ENCODE assay signal across 8 cellular contexts in genomic region chr9:109244179-109245132, GRCh38.
DNase-seq lines count a peak whose midpoint lies in the region; ATAC-seq, FAIRE-seq and TF ChIP-seq lines count a peak whose summit lies in the region.

No MANE protein-coding gene starts in this region.

- H3K9me3 ChIP-seq in ovary (no peaks in the 10 kb centered on the region), transverse colon (no peaks in the 10 kb centered on the region)

- no peak overlapping the region for H3K4me3 Mint-ChIP-seq in Calu3 (ENCODE audit: low read depth, unreplicated experiment)
- no peak overlapping the region for H3K4me3 Mint-ChIP-seq in activated T-helper 2 cell treated with anti-CD3 and anti-CD28 coated beads, Interferon-gamma antibody, Interleukin-2, Interleukin-4, amounts not matched to agents 10 μg/mL and 5 μg/mL and 100 μg/mL, durations not matched to agents 14 hours and 24 hours and 36 hours (ENCODE audit: low read depth)

- TF ChIP-seq CTCF in Calu3 (IDR thresholded peaks at IDR 0.05; ENCODE audit: unreplicated experiment), result peak; percentile 86
- TF ChIP-seq CTCF in ovary (IDR thresholded peaks at IDR 0.05), result peak; percentile 73 to 78 (median 77)
- peak; percentile 88 to 94 (median 92) for TF ChIP-seq CTCF in transverse colon (IDR thresholded peaks at IDR 0.05)

- peak; percentile 84 for ATAC-seq in GM21423 (IDR thresholded peaks at IDR 0.05; ENCODE audit: unreplicated experiment)

- WGBS in ovary, 3 donors, result 13 to 21% (median 16%) methylated on average over 9 of the region's 9 CpGs
- WGBS in transverse colon (ENCODE audit: low coverage in 1 of 2), 2 donors, result 28 to 86% methylated on average over 1 to 9 of the region's 9 CpGs

- no peaks in the 10 kb centered on the region for H3K36me3 ChIP-seq in ovary
- H3K36me3 ChIP-seq in transverse colon, result no peaks in the 10 kb centered on the region

- in situ Hi-C loops in KBM-7 (cut with MboI; ENCODE audit: low pct_unique_long_range_greater_than_20kb, low sequenced_read_pairs) (no loop called here), transverse colon (cut with MboI; ENCODE audit: low pct_ligation_motif_present in 1 of 4, low pct_unique_long_range_greater_than_20kb in 1 of 4, low sequenced_read_pairs in 3 of 4) (loop anchor here in 3 of 4 donors (5.0 to 10.0 kb wide), 3 partner anchors 73 to 80 kb away; partner anchors contain the start of gene EPB41L4B (in 2 of the 3))

- intact Hi-C loops in Calu3 (cut with micrococcal nuclease; ENCODE audit: unreplicated experiment), result loop anchor here (2.0 to 10.0 kb wide), 3 partner anchors 76 to 158 kb away; partner anchors contain the start of gene EPB41L4B
- intact Hi-C loops in activated T-helper 2 cell treated with anti-CD3 and anti-CD28 coated beads, Interferon-gamma antibody, Interleukin-2, Interleukin-4, amounts not matched to agents 10 μg/mL and 5 μg/mL and 100 μg/mL, durations not matched to agents 14 hours and 24 hours and 36 hours (cut with micrococcal nuclease), result loop anchor here (1.0 to 5.0 kb wide), 5 partner anchors 77 to 273 kb away; partner anchors contain the start of gene EPB41L4B
- intact Hi-C loops in ovary (cut with DNase I), result loop anchor here in 2 of 4 donors (5.0 to 10.0 kb wide), 2 partner anchors 73 to 80 kb away; partner anchors contain the start of gene EPB41L4B (in 1 of the 2)
- intact Hi-C loops in transverse colon (cut with DNase I; ENCODE audit: low total_unique reads), result loop anchor here (1.0 kb wide), 1 partner anchor 77 kb away; the partner anchor contains the start of gene EPB41L4B

- H3K4me1 ChIP-seq in ovary (ENCODE audit: insufficient read depth), result peaks cover 7% of the 10 kb centered on the region
- peaks cover 0 to 6% (median 0%) of the 10 kb centered on the region in 4 donors for H3K4me1 ChIP-seq in transverse colon

- H3K4me1 Mint-ChIP-seq in Calu3 (ENCODE audit: low read depth, unreplicated experiment), result no peaks in the 10 kb centered on the region
- H3K4me1 Mint-ChIP-seq in activated T-helper 2 cell treated with anti-CD3 and anti-CD28 coated beads, Interferon-gamma antibody, Interleukin-2, Interleukin-4, amounts not matched to agents 10 μg/mL and 5 μg/mL and 100 μg/mL, durations not matched to agents 14 hours and 24 hours and 36 hours (ENCODE audit: low read depth), result no peaks in the 10 kb centered on the region

- DNase-seq in Calu3, result peak; percentile 66
- peak; percentile 71 for DNase-seq in KBM-7
- DNase-seq in RKO (ENCODE audit: low spot score), result peak; percentile 72
- DNase-seq in activated T-helper 2 cell treated with anti-CD3 and anti-CD28 coated beads, Interferon-gamma antibody, Interleukin-2, Interleukin-4, amounts not matched to agents 10 μg/mL and 5 μg/mL and 100 μg/mL, durations not matched to agents 14 hours and 24 hours and 36 hours (ENCODE audit: low spot score), result peak; percentile 50
- DNase-seq in frontal cortex (ENCODE audit: low spot score in 2 of 2), result peak; percentile 9 to 44
- peak; percentile 74 to 86 (median 83) for DNase-seq in ovary
- DNase-seq in transverse colon, result peak; percentile 78

- TF ChIP-seq POLR2A in ovary (IDR thresholded peaks at IDR 0.05) (no peak), transverse colon (IDR thresholded peaks at IDR 0.05) (no peak)

- TF ChIP-seq EP300 in ovary (IDR thresholded peaks at IDR 0.05) (no peak), transverse colon (IDR thresholded peaks at IDR 0.05; ENCODE audit: low read depth) (no peak)

- H3K4me3 ChIP-seq in ovary (no peak overlapping the region), transverse colon (no peak overlapping the region)

- no peaks in the 10 kb centered on the region for H3K9me3 Mint-ChIP-seq in Calu3 (ENCODE audit: low read depth, unreplicated experiment)
- H3K9me3 Mint-ChIP-seq in activated T-helper 2 cell treated with anti-CD3 and anti-CD28 coated beads, Interferon-gamma antibody, Interleukin-2, Interleukin-4, amounts not matched to agents 10 μg/mL and 5 μg/mL and 100 μg/mL, durations not matched to agents 14 hours and 24 hours and 36 hours, result no peaks in the 10 kb centered on the region

- CTCF ChIA-PET in Calu3 (lab: Charles Lee), result no interaction called here

- H3K27me3 ChIP-seq in ovary, result no peaks in the 10 kb centered on the region
- H3K27me3 ChIP-seq in transverse colon, result no peaks in the 10 kb centered on the region

- no peak overlapping the region for H3K27ac Mint-ChIP-seq in Calu3 (ENCODE audit: unreplicated experiment)
- H3K27ac Mint-ChIP-seq in activated T-helper 2 cell treated with anti-CD3 and anti-CD28 coated beads, Interferon-gamma antibody, Interleukin-2, Interleukin-4, amounts not matched to agents 10 μg/mL and 5 μg/mL and 100 μg/mL, durations not matched to agents 14 hours and 24 hours and 36 hours, result no peak overlapping the region

- BruUV-seq in Calu3 (replicated peaks; lab: Mats Ljungman, UMichigan), result no TSS peak

- H3K27me3 Mint-ChIP-seq in Calu3 (ENCODE audit: unreplicated experiment), result no peaks in the 10 kb centered on the region
- peaks cover 20% of the 10 kb centered on the region for H3K27me3 Mint-ChIP-seq in activated T-helper 2 cell treated with anti-CD3 and anti-CD28 coated beads, Interferon-gamma antibody, Interleukin-2, Interleukin-4, amounts not matched to agents 10 μg/mL and 5 μg/mL and 100 μg/mL, durations not matched to agents 14 hours and 24 hours and 36 hours (ENCODE audit: low read depth)

- peaks cover 4% of the 10 kb centered on the region for H3K36me3 Mint-ChIP-seq in Calu3 (ENCODE audit: insufficient read depth, unreplicated experiment)
- no peaks in the 10 kb centered on the region for H3K36me3 Mint-ChIP-seq in activated T-helper 2 cell treated with anti-CD3 and anti-CD28 coated beads, Interferon-gamma antibody, Interleukin-2, Interleukin-4, amounts not matched to agents 10 μg/mL and 5 μg/mL and 100 μg/mL, durations not matched to agents 14 hours and 24 hours and 36 hours (ENCODE audit: low read depth)

- FAIRE-seq in frontal cortex (lab: Jason Lieb, UNC), result no peak

- H3K27ac ChIP-seq in ovary (peak overlapping the region in 1 of 2 donors; percentile 73), transverse colon (no peak overlapping the region)

Comparison
In these comparisons a context has a peak if more than half of its experiments do, and no peak if none do; other contexts are left out.
1. DNase-seq: peak in every context shown above with its lines; median percentile 83 in ovary; 78 in transverse colon; 72 in RKO; 71 in KBM-7; 66 in Calu3; 50 in activated T-helper 2 cell treated with anti-CD3 and anti-CD28 coated beads, Interferon-gamma antibody, Interleukin-2, Interleukin-4, amounts not matched to agents 10 μg/mL and 5 μg/mL and 100 μg/mL, durations not matched to agents 14 hours and 24 hours and 36 hours; 26 in frontal cortex.